Comparison of ENCODE assay signal across 1 cellular context in the genomic region with DNA sequence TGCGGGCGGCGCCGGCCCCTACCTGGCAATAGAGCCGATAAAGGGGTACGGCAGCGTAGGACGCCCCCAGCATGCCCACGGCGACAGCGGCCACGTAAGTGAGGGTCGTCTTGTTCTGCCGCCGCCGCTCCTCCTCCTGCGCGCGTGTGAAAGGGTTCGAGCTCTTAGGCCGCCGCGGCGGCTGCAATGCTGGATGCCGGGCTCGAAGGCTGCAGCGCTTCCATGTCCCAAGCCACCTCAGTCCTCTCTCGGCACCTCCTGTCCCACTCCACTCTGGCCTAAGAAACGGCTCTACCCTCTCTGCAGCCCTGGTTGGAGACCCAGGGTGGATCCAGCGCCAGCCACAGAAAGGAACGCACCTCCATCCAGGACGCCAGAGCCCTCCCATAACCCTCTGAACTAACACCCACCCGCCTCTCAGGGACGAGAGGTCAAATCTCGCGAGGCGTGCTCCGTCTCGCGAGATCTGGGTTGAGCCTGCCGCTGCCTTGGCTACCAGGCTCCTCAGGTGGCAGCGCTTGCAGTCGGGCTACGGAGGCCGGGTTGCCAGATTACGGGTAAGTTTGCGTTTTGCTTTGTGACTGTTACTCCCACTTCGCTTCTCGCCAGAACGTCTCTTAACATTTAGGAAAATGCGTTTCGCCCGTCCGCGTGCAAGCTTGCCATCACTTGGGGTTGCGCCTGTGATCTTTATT.
TF ChIP-seq lines count a peak whose summit lies in the region.

Gene COX11 (minus strand): TSS at position 396 of the 695 bp plus-strand sequence. CDS start 8 bp downstream, at position 388.
A gene with protein sequence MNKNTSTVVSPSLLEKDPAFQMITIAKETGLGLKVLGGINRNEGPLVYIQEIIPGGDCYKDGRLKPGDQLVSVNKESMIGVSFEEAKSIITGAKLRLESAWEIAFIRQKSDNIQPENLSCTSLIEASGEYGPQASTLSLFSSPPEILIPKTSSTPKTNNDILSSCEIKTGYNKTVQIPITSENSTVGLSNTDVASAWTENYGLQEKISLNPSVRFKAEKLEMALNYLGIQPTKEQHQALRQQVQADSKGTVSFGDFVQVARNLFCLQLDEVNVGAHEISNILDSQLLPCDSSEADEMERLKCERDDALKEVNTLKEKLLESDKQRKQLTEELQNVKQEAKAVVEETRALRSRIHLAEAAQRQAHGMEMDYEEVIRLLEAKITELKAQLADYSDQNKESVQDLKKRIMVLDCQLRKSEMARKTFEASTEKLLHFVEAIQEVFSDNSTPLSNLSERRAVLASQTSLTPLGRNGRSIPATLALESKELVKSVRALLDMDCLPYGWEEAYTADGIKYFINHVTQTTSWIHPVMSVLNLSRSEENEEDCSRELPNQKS (plus strand): TSS at position 507 of the 695 bp plus-strand sequence. CDS start 17,455 bp downstream, outside the sequence.

TF ChIP-seq in HepG2, 621 proteins besides CTCF, POLR2A, EP300 and RAD21 (continued from another document):
- no peak; the same call in 1 of the 2 replicates for TF ChIP-seq ZNF318 (CRISPR knock-in tag; IDR thresholded peaks at IDR 0.05)
